33 cellular contexts compared by ENCODE assay signal in genomic region chr2:696999-697627, GRCh38. TPM values are rescaled to one million over a fixed set of nuclear protein-coding genes. Genes with fewer than 3 reads are reported as not detected.
DNase-seq lines count a peak whose midpoint lies in the region; ATAC-seq and TF ChIP-seq lines count a peak whose summit lies in the region.
"Had no signal": no experiment of that assay in that cellular context is flagged by ENCODE, and none has a peak within 500 bp of the region (broad histone marks: within the 10 kb centered on the region; RNA-seq: fewer than 3 reads in every experiment).

No MANE protein-coding gene starts in this region.

- no peak overlapping the region for H2BK15ac ChIP-seq in IMR-90 (ENCODE audit: low read depth, low read length)

- no TSS peak for BruUV-seq in IMR-90 (replicated peaks; lab: Mats Ljungman, UMichigan)

- no peaks in the 10 kb centered on the region for H3K9me1 ChIP-seq in IMR-90 (ENCODE audit: insufficient read depth, low read length)

- no peaks in the 10 kb centered on the region for H3K27me3 ChIP-seq in BLaER1
- H3K27me3 ChIP-seq in IMR-90 (ENCODE audit: control insufficient read depth, insufficient read depth, low read length), result no peaks in the 10 kb centered on the region
- H3K27me3 ChIP-seq: esophagus muscularis mucosa, hepatocyte, ovary, transverse colon had no signal

- H3K27ac ChIP-seq in BLaER1 (peak overlapping the region; percentile 87), IMR-90 (ENCODE audit: insufficient read depth, low read length) (no peak overlapping the region)
- H3K27ac ChIP-seq: A549, esophagus muscularis mucosa, hepatocyte, ovary, transverse colon had no signal

- dilution Hi-C loops in IMR-90 (cut with HindIII; ENCODE audit: low sequenced_read_pairs, unreplicated experiment), result no loop called here

- TF ChIP-seq CTCF in IMR-90 (conservative IDR thresholded peaks at IDR 0.05; ENCODE audit: low read depth, low read length) (no peak), activated B cell treated with CpG ODN at 0.5 μM for 24 hours (IDR thresholded peaks at IDR 0.05) (no peak)

- no peak overlapping the region for H2BK20ac ChIP-seq in IMR-90 (ENCODE audit: low read depth, low read length)

- POLR2A ChIA-PET in IMR-90 (lab: Charles Lee; ENCODE audit: unreplicated experiment) (no interaction called here), activated B cell treated with CpG ODN at 0.5 μM for 24 hours (lab: Charles Lee) (interaction anchor here (2.0 kb wide), 1 partner anchor 18 kb away, joined by 11 read pairs; no protein-coding TSS in a partner anchor)

- no peak overlapping the region for H3K14ac ChIP-seq in IMR-90 (replicated peaks; ENCODE audit: low read depth, low read length)

- H3K4me3 ChIP-seq in BLaER1 (no peak overlapping the region), IMR-90 (ENCODE audit: insufficient read depth, low read depth, low read length) (no peak overlapping the region)
- H3K4me3 ChIP-seq: A549, esophagus muscularis mucosa, GM12878, hepatocyte, lung, ovary, transverse colon had no signal

- H3K9me3 ChIP-seq in BLaER1, result peaks cover 20% of the 10 kb centered on the region
- H3K9me3 ChIP-seq in IMR-90 (ENCODE audit: control insufficient read depth, insufficient read depth, low read length), result no peaks in the 10 kb centered on the region
- H3K9me3 ChIP-seq: A549, esophagus muscularis mucosa, ovary, SK-N-SH had no signal

- H3K27ac Mint-ChIP-seq in activated B cell treated with CpG ODN at 0.5 μM for 24 hours (peak overlapping the region; percentile 59), memory B cell (peak overlapping the region; percentile 86)
- no peak overlapping the region for H3K27ac Mint-ChIP-seq in activated T-cell treated with anti-CD3 and anti-CD28 coated beads, Interleukin-2, amount 50 U/mL, for 24 hours
- H3K27ac Mint-ChIP-seq: activated naive CD8-positive, alpha-beta T cell treated with anti-CD3 and anti-CD28 coated beads, Interleukin-2, amount 50 U/mL, for 24 hours; CD8-positive, alpha-beta memory T cell; dendritic cell treated with granulocyte-macrophage colony-stimulating factor and Interleukin-4, amounts not matched to agents 40 ng/mL and 50 ng/mL, for 4 days; nephron progenitor cell had no signal

- no peak overlapping the region for H2AK5ac ChIP-seq in IMR-90 (ENCODE audit: low read depth, low read length)

- DNase-seq in IMR-90 (no peak), activated B cell treated with CpG ODN at 0.5 μM for 24 hours (no peak), memory B cell (ENCODE audit: low spot score in 2 of 2) (no peak), sciatic nerve (ENCODE audit: low spot score) (no peak), Kasumi-1 (lab: John Stamatoyannopoulos, UW) (no peak)
- no peak for DNase-seq in activated T-cell treated with anti-CD3 and anti-CD28 coated beads, Interleukin-2, amount 50 U/mL, for 24 hours
- DNase-seq: activated CD4-positive, alpha-beta T cell treated with anti-CD3 and anti-CD28 coated beads, Interleukin-2, amount 50 U/mL, for 1 hour; activated CD4-positive, CD25-positive, alpha-beta regulatory T cell; activated naive CD8-positive, alpha-beta T cell treated with anti-CD3 and anti-CD28 coated beads, Interleukin-2, amount 50 U/mL, for 24 hours; activated T-cell treated with anti-CD3 and anti-CD28 coated beads, Interleukin-2, amount 50 U/mL, for 1 hour; CD8-positive, alpha-beta memory T cell; central memory CD4-positive, alpha-beta T cell; DMS 273 treated with DMSO at 0.1 percent for 48 hours; foreskin fibroblast; HCEC 1CT; NCI-H1048; NCI-H187; NCI-H2171; nephron progenitor cell; OCI-M1; ovary; SK-N-SH; stimulated activated CD4-positive, alpha-beta T cell treated with anti-CD3 and anti-CD28 coated beads, Interleukin-2, amount 100 ng/mL, for 48 hours; transverse colon had no signal

- no peak overlapping the region for H4K5ac ChIP-seq in IMR-90 (ENCODE audit: low read depth, low read length)

- H3K9me3 Mint-ChIP-seq in activated B cell treated with CpG ODN at 0.5 μM for 24 hours, result no peaks in the 10 kb centered on the region
- no peaks in the 10 kb centered on the region for H3K9me3 Mint-ChIP-seq in memory B cell
- H3K9me3 Mint-ChIP-seq in activated T-cell treated with anti-CD3 and anti-CD28 coated beads, Interleukin-2, amount 50 U/mL, for 24 hours, result peaks cover 4% of the 10 kb centered on the region

- intact Hi-C loops in IMR-90 (cut with micrococcal nuclease), result loop anchor here (10.0 kb wide), 1 partner anchor 358 kb away; no protein-coding TSS in a partner anchor
- intact Hi-C loops in activated B cell treated with CpG ODN at 0.5 μM for 24 hours (cut with micrococcal nuclease), result loop anchor here (1.0 kb wide), 1 partner anchor 20 kb away; the partner anchor contains the start of gene TMEM18
- intact Hi-C loops in sciatic nerve (cut with DNase I), result no loop called here

- no peak overlapping the region for H4K91ac ChIP-seq in IMR-90 (ENCODE audit: insufficient read depth, low read depth, low read length)

- no peak overlapping the region for H3K23ac ChIP-seq in IMR-90 (ENCODE audit: low read depth, low read length)

- H3K27me3 Mint-ChIP-seq in activated B cell treated with CpG ODN at 0.5 μM for 24 hours (peaks cover 3% of the 10 kb centered on the region), memory B cell (no peaks in the 10 kb centered on the region)
- H3K27me3 Mint-ChIP-seq in activated T-cell treated with anti-CD3 and anti-CD28 coated beads, Interleukin-2, amount 50 U/mL, for 24 hours, result peaks cover 44% of the 10 kb centered on the region
- H3K27me3 Mint-ChIP-seq: dendritic cell treated with granulocyte-macrophage colony-stimulating factor and Interleukin-4, amounts not matched to agents 40 ng/mL and 50 ng/mL, for 4 days had no signal

- no peak overlapping the region for H4K8ac ChIP-seq in IMR-90 (ENCODE audit: low read depth in 2 of 2, low read length in 2 of 2)

- WGBS in IMR-90 (ENCODE audit: extremely low coverage in 2 of 2, insufficient read length in 1 of 2), 2 experiments, result no CpG with 5 or more reads among the region's 11 CpGs

- no peak overlapping the region for H2AK9ac ChIP-seq in IMR-90 (replicated peaks; ENCODE audit: low read depth, low read length, poor library complexity)

- in situ Hi-C loops in IMR-90 (cut with MboI; ENCODE audit: low sequenced_read_pairs), result no loop called here

- no peak for TF ChIP-seq POLR2A in IMR-90 (IDR thresholded peaks at IDR 0.05; ENCODE audit: low read depth, low read length)

- H3K4me1 Mint-ChIP-seq in activated B cell treated with CpG ODN at 0.5 μM for 24 hours, result peaks cover 20% of the 10 kb centered on the region
- peaks cover 18% of the 10 kb centered on the region for H3K4me1 Mint-ChIP-seq in memory B cell
- H3K4me1 Mint-ChIP-seq in activated T-cell treated with anti-CD3 and anti-CD28 coated beads, Interleukin-2, amount 50 U/mL, for 24 hours (ENCODE audit: low read depth), result peaks cover 11% of the 10 kb centered on the region
- H3K4me1 Mint-ChIP-seq: CD8-positive, alpha-beta memory T cell had no signal

- H3K79me1 ChIP-seq in IMR-90 (ENCODE audit: low read depth in 1 of 2, low read length in 2 of 2), result no peaks in the 10 kb centered on the region

- H2AFZ ChIP-seq in IMR-90 (replicated peaks; ENCODE audit: low read length, poor library complexity), result no peak overlapping the region
- H2AFZ ChIP-seq: hepatocyte had no signal

- no peak overlapping the region for H3K4ac ChIP-seq in IMR-90 (ENCODE audit: low read depth, low read length)

- CTCF ChIA-PET in IMR-90 (lab: Yijun Ruan, JAX) (no interaction called here), activated B cell treated with CpG ODN at 0.5 μM for 24 hours (lab: Charles Lee) (no interaction called here)

- no peaks in the 10 kb centered on the region for H3K36me3 Mint-ChIP-seq in activated B cell treated with CpG ODN at 0.5 μM for 24 hours (ENCODE audit: low read depth)
- H3K36me3 Mint-ChIP-seq in memory B cell, result peaks cover 2% of the 10 kb centered on the region
- no peaks in the 10 kb centered on the region for H3K36me3 Mint-ChIP-seq in activated T-cell treated with anti-CD3 and anti-CD28 coated beads, Interleukin-2, amount 50 U/mL, for 24 hours (ENCODE audit: low read depth)
- H3K36me3 Mint-ChIP-seq: CD8-positive, alpha-beta memory T cell had no signal

- H3K4me1 ChIP-seq in BLaER1 (peaks cover 52% of the 10 kb centered on the region), IMR-90 (ENCODE audit: control insufficient read depth, insufficient read depth, low read length) (peaks cover 5% of the 10 kb centered on the region)
- H3K4me1 ChIP-seq: A549, transverse colon had no signal

- no peaks in the 10 kb centered on the region for H4K20me1 ChIP-seq in BLaER1
- H4K20me1 ChIP-seq in IMR-90 (ENCODE audit: insufficient read depth, low read length), result no peaks in the 10 kb centered on the region

- no peak overlapping the region for H2BK5ac ChIP-seq in IMR-90 (ENCODE audit: low read depth, low read length, poor library complexity, severe bottlenecking)

- no peak overlapping the region for H3K9ac ChIP-seq in BLaER1
- H3K9ac ChIP-seq in IMR-90 (ENCODE audit: low read depth, low read length), result no peak overlapping the region
- H3K9ac ChIP-seq: SK-N-SH had no signal

- H3K4me3 Mint-ChIP-seq in activated B cell treated with CpG ODN at 0.5 μM for 24 hours (no peak overlapping the region), memory B cell (no peak overlapping the region)
- H3K4me3 Mint-ChIP-seq in activated T-cell treated with anti-CD3 and anti-CD28 coated beads, Interleukin-2, amount 50 U/mL, for 24 hours, result no peak overlapping the region
- H3K4me3 Mint-ChIP-seq: activated naive CD8-positive, alpha-beta T cell treated with anti-CD3 and anti-CD28 coated beads, Interleukin-2, amount 50 U/mL, for 24 hours; CD8-positive, alpha-beta memory T cell; dendritic cell treated with granulocyte-macrophage colony-stimulating factor and Interleukin-4, amounts not matched to agents 40 ng/mL and 50 ng/mL, for 4 days; nephron progenitor cell had no signal

- H3K18ac ChIP-seq in IMR-90 (ENCODE audit: low read depth, low read length), result no peak overlapping the region

- ATAC-seq in IMR-90 (ENCODE audit: low read depth), result no peak
- no peak for ATAC-seq in activated B cell treated with CpG ODN at 0.5 μM for 24 hours (ENCODE audit: low read depth)
- ATAC-seq in memory B cell (ENCODE audit: low read depth), result no peak
- no peak for ATAC-seq in sciatic nerve
- no peak for ATAC-seq in HG02588 (IDR thresholded peaks at IDR 0.05; ENCODE audit: unreplicated experiment)
- ATAC-seq: A549, Right ventricle myocardium inferior had no signal

- no peak overlapping the region for H2BK120ac ChIP-seq in IMR-90 (ENCODE audit: low read depth, low read length)

- no peak overlapping the region for H3K56ac ChIP-seq in IMR-90 (ENCODE audit: extremely low read depth, insufficient read depth, low read length)

- TF ChIP-seq RAD21 in IMR-90 (IDR thresholded peaks at IDR 0.05; ENCODE audit: low read length), result no peak

- H3K4me2 ChIP-seq in BLaER1 (peak overlapping the region; percentile 85), IMR-90 (ENCODE audit: low read depth, low read length) (no peak overlapping the region)
- H3K4me2 ChIP-seq: A549, hepatocyte, SK-N-SH had no signal

- no peaks in the 10 kb centered on the region for H3K36me3 ChIP-seq in BLaER1
- H3K36me3 ChIP-seq in IMR-90 (ENCODE audit: control insufficient read depth, insufficient read depth, low read length), result no peaks in the 10 kb centered on the region
- H3K36me3 ChIP-seq: esophagus muscularis mucosa, ovary had no signal

RNA-seq across cellular contexts. Expression of gene TMEM18, which starts 19.9 kb away (rescaled TPM):
- total RNA-seq in IMR-90 (2012; rRNA removed) (15.2 and 21.9 TPM in 2 replicates), activated B cell treated with CpG ODN at 0.5 μM for 24 hours (30.8 and 34.6 TPM in 2 replicates), sciatic nerve (27.0 TPM)
- polyA plus RNA-seq in IMR-90 (2012; rRNA removed), result 25.3 and 30.2 TPM in 2 replicates
- 11.8 and 21.2 TPM in 2 replicates for polyA plus RNA-seq in IMR-90 (2012; cell fraction: cytosol; rRNA removed)
- 32.2 and 46.9 TPM in 2 replicates for polyA plus RNA-seq in IMR-90 (2012; cell fraction: nucleus; rRNA removed; ENCODE audit: low replicate concordance)
